Comparison of ENCODE assay signal across 25 cellular contexts in genomic region chr7:16455591-16455990, GRCh38. TPM values are rescaled to one million over a fixed set of nuclear protein-coding genes. Genes with fewer than 3 reads are reported as not detected.
"Had no signal": no experiment of that assay in that cellular context is flagged by ENCODE, and none has a peak within 500 bp of the region (broad histone marks: within the 10 kb centered on the region; RNA-seq: fewer than 3 reads in every experiment).

No MANE protein-coding gene starts in this region.

- H3K4me1 Mint-ChIP-seq: naive B cell, neural crest cell had no signal

- H3K27ac ChIP-seq: esophagus squamous epithelium, gastroesophageal sphincter, left ventricle myocardium inferior, right atrium auricular region, sigmoid colon, skin epidermis, stomach, thoracic aorta, transverse colon had no signal

- H3K4me3 ChIP-seq: esophagus squamous epithelium, gastroesophageal sphincter, left ventricle myocardium inferior, lung, right atrium auricular region, sigmoid colon, skin epidermis, stomach, thoracic aorta, transverse colon had no signal

- H3K27me3 ChIP-seq: esophagus squamous epithelium, gastroesophageal sphincter, right atrium auricular region, sigmoid colon, stomach, transverse colon had no signal

- H3K4me3 Mint-ChIP-seq: naive B cell, neural crest cell had no signal

- H3K36me3 ChIP-seq: esophagus squamous epithelium, gastroesophageal sphincter, left ventricle myocardium inferior, right atrium auricular region, sigmoid colon, stomach, thoracic aorta, transverse colon had no signal

- FAIRE-seq: keratinocyte had no signal

- ATAC-seq: gastroesophageal sphincter, left cardiac atrium had no signal

- H3K36me3 Mint-ChIP-seq: naive B cell had no signal

- H3K9me3 ChIP-seq: esophagus squamous epithelium, gastroesophageal sphincter, right atrium auricular region, sigmoid colon, stomach, transverse colon had no signal

- H3K27ac Mint-ChIP-seq: naive B cell had no signal

- H3K9me3 Mint-ChIP-seq: naive B cell had no signal

- DNase-seq: effector memory CD4-positive, alpha-beta T cell; esophagus squamous epithelium; foreskin fibroblast; glutamatergic neuron; left cardiac atrium; left ventricle myocardium inferior; mesenchymal stem cell; midbrain; naive B cell; sigmoid colon; stimulated activated naive CD4-positive, alpha-beta T cell; stomach; substantia nigra; transverse colon had no signal

- H3K4me1 ChIP-seq: esophagus squamous epithelium, gastroesophageal sphincter, left ventricle myocardium inferior, right atrium auricular region, sigmoid colon, stomach, transverse colon had no signal

RNA-seq across cellular contexts. Expression of gene SOSTDC1, which starts 9.9 kb away (rescaled TPM):
- total RNA-seq: epithelial cell of proximal tubule, osteocyte, posterior vena cava, ureter had no signal
